ENCODE assay signal across 9 cellular contexts in the genomic region with DNA sequence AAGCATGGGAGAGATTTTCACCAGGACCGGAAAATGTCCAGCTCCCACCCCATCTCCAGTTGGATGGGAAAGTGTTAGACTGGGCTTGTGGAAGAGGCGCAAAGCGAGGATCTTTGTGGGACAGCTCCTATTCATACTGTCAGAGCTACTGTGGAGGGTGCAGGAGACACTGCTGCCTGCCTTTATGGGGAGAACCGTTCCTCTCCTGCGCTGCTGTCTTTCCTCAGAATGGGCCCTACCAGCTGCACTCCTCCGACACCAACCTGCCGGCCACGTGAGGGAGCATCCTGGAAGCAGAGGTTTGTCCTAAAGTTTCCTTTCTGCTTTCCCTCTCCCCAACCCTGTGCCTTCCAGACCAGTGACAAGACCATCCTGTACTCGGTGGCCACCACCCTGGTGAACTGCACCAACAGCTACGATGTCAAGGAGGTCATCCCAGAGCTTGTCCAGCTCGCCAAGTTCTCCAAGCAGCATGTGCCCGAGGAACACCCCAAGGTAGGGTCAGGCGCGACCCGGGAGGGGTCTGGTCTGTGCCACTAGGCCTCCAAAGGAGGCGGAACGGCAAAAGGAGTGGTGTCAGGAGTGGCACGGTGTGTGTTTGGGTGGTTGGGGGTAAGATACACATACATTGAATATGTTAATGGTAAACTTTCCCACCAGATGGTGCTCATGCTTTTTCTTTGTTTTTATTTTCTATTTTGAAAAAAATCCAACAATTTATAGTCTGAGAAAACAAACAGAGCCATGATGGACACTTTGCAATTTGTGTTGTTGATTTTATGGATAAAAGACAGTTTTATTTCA. TPM values are rescaled to one million over a fixed set of nuclear protein-coding genes. Genes with fewer than 3 reads are reported as not detected.
DNase-seq lines count a peak whose midpoint lies in the region; ATAC-seq and TF ChIP-seq lines count a peak whose summit lies in the region.
"Had no signal": no experiment of that assay in that cellular context is flagged by ENCODE, and none has a peak within 500 bp of the region (broad histone marks: within the 10 kb centered on the region; RNA-seq: fewer than 3 reads in every experiment).

No MANE protein-coding gene starts in this region.

- TF ChIP-seq CTCF in MM.1S (IDR thresholded peaks at IDR 0.05; ENCODE audit: low read length) (peak; percentile 23; the same call in 1 of the 2 replicates), astrocyte of the spinal cord (IDR thresholded peaks at IDR 0.05; ENCODE audit: low read depth, low read length) (peak; percentile 3)

- no peaks in the 10 kb centered on the region for H3F3A ChIP-seq in MM.1S (ENCODE audit: insufficient read depth, low read length)

- peak; percentile 17 for DNase-seq in Daoy (ENCODE audit: low read depth)
- peak; percentile 27 for DNase-seq in MM.1S
- peak; percentile 28 for DNase-seq in astrocyte of the spinal cord (ENCODE audit: low read depth, low spot score)
- DNase-seq in myocyte (ENCODE audit: low read depth) = peak; percentile 44
- no peak for DNase-seq in NCI-H1048 (lab: John Stamatoyannopoulos, UW)
- DNase-seq in stimulated activated CD4-positive, alpha-beta T cell treated with anti-CD3 and anti-CD28 coated beads, Interleukin-1b, Interleukin-23, amount 100 ng/mL, for 48 hours = no peak

- no peak overlapping the region for H2AFZ ChIP-seq in MM.1S (ENCODE audit: low read length)

- no peak overlapping the region for H3K27ac ChIP-seq in MM.1S (ENCODE audit: low read length)

- H3K4me3 ChIP-seq in MM.1S (ENCODE audit: low read length) = no peak overlapping the region
- H3K4me3 ChIP-seq in astrocyte of the spinal cord (ENCODE audit: low read depth, low read length) = no peak overlapping the region

- in situ Hi-C loops in astrocyte of the spinal cord (cut with HindIII; ENCODE audit: low sequenced_read_pairs) = no loop called here

- no peak overlapping the region for H3K9ac ChIP-seq in MM.1S (ENCODE audit: low read length)

- no peaks in the 10 kb centered on the region for H3K4me1 ChIP-seq in MM.1S (ENCODE audit: low read length)

- no peak overlapping the region for H3K4me2 ChIP-seq in MM.1S (ENCODE audit: low read depth, low read length)

- H3K9me3 ChIP-seq in MM.1S (replicated peaks; ENCODE audit: insufficient read depth, low read length) = no peaks in the 10 kb centered on the region

- H3K27me3 ChIP-seq in MM.1S (replicated peaks; ENCODE audit: insufficient read depth, low read length) = no peaks in the 10 kb centered on the region

- H4K20me1 ChIP-seq in MM.1S (ENCODE audit: insufficient read depth, low read length) = no peaks in the 10 kb centered on the region

- ATAC-seq in GM19395 (IDR thresholded peaks at IDR 0.05; ENCODE audit: unreplicated experiment) (no peak), GM19463 (IDR thresholded peaks at IDR 0.05; ENCODE audit: unreplicated experiment) (no peak)

- no peaks in the 10 kb centered on the region for H3K36me3 ChIP-seq in MM.1S (replicated peaks; ENCODE audit: insufficient read depth, low read length)

- H3K9me2 ChIP-seq in MM.1S (replicated peaks; ENCODE audit: insufficient read depth, low read length) = no peaks in the 10 kb centered on the region

- H3K79me2 ChIP-seq in MM.1S (ENCODE audit: low read length) = no peaks in the 10 kb centered on the region

RNA-seq across cellular contexts. Expression of gene SLC35G3, which starts 23.0 kb away (rescaled TPM):
- total RNA-seq in Daoy (2014; rRNA removed; shearing (Covaris generic)) = not detected in 2 replicates
- total RNA-seq in myocyte = not detected in 2 replicates
- 0.08 TPM for polyA plus RNA-seq in myocyte (2012)
- total RNA-seq: lower leg skin had no signal

RNA-seq across cellular contexts. Expression of gene UNC45B, which starts 23.6 kb away (rescaled TPM):
- not detected in 2 replicates for total RNA-seq in Daoy (2014; rRNA removed; shearing (Covaris generic))
- total RNA-seq in myocyte = 266 and 287 TPM in 2 replicates
- polyA plus RNA-seq in myocyte (2012) = 71.8 TPM

RNA-seq across cellular contexts. Expression of gene NLE1, which starts 29.1 kb away (rescaled TPM):
- 47.7 and 68.9 TPM in 2 replicates for total RNA-seq in Daoy (2014; rRNA removed; shearing (Covaris generic))
- 15.0 and 15.7 TPM in 2 replicates for total RNA-seq in myocyte
- polyA plus RNA-seq in myocyte (2012) = 11.6 TPM

RNA-seq across cellular contexts. Expression of gene FNDC8, which starts 49.8 kb away (rescaled TPM):
- total RNA-seq in Daoy (2014; rRNA removed; shearing (Covaris generic)) = not detected in 2 replicates
- not detected in 2 replicates for total RNA-seq in myocyte
- not detected for polyA plus RNA-seq in myocyte (2012)
- total RNA-seq: lower leg skin had no signal

RNA-seq across cellular contexts. Expression of gene RAD51D, which starts 51.5 kb away (rescaled TPM):
- total RNA-seq in Daoy (2014; rRNA removed; shearing (Covaris generic)) = 8.2 and 9.3 TPM in 2 replicates
- total RNA-seq in myocyte = 4.6 and 6.6 TPM in 2 replicates
- polyA plus RNA-seq in myocyte (2012) = 10.9 TPM

Comparison
In these comparisons a context has a peak if more than half of its experiments do, and no peak if none do; other contexts are left out.
1. DNase-seq: peak in Daoy (single experiment), MM.1S (single experiment), astrocyte of the spinal cord (single experiment) and myocyte (single experiment); none in NCI-H1048 (single experiment) and stimulated activated CD4-positive, alpha-beta T cell treated with anti-CD3 and anti-CD28 coated beads, Interleukin-1b, Interleukin-23, amount 100 ng/mL, for 48 hours (single experiment).
2. RNA of gene UNC45B, which starts 23.6 kb away (total RNA-seq): 266 to 287 TPM in myocyte; not detected in Daoy; every median in the first group is over 100 times any median in the second.